In the genomic region with DNA sequence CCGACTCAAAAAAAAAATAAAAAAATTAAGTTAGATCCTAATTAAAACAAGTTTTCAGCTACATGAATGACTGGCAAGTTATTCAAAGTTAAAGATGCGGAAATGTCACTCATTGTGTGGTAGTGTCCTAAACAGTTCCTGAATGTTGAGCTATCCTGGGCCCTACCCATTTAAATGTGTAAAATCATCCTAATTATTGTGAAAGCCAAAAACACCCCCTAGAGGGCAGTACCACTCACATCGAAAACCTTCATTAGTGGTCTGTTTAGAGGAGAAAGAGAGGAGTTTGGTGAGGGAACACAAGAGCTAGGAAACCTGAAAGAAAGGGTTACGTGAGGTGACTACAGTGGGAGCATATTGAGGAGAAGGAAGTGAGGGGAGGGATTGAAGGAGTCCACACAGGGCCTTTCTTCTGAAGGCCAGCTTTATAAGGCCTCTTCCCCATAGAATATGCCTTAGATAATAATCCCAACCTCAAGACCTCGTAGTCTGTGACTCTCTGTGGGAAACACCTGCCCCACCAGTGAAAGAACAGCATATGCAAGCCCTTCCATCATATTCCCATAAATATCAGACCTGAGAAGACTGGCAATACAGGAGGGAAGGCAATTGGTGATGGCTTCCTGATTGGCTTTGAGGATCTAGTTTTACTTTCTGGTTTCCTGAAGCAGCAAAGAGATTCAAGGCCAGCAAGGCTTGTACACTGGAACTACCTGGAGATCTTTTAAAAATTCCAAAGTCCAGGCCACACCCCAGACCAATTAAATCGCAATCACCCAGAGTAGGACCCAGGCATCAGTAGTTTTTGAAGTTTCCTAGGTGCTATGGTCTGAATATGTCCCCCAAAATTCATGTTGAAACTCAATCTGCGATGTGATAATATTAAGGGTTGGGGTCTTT, we compare ENCODE assay signal across 8 cellular contexts. TPM values are rescaled to one million over a fixed set of nuclear protein-coding genes. Genes with fewer than 3 reads are reported as not detected.
DNase-seq lines count a peak whose midpoint lies in the region; ATAC-seq lines count a peak whose summit lies in the region.

No MANE protein-coding gene starts in this region.

- peaks cover 21% of the 10 kb centered on the region for H3K36me3 Mint-ChIP-seq in dendritic cell treated with granulocyte-macrophage colony-stimulating factor and Interleukin-4, amounts not matched to agents 40 ng/mL and 50 ng/mL, for 4 days (ENCODE audit: low read depth)

- peak; percentile 15 for DNase-seq in DMS79 (lab: John Stamatoyannopoulos, UW)
- peak; percentile 89 for DNase-seq in NAMALWA (ENCODE audit: low spot score)
- peak; percentile 42 for DNase-seq in SKM-1 treated with dmso at 0.1 percent for 144 hours (lab: John Stamatoyannopoulos, UW; ENCODE audit: unreplicated experiment)
- DNase-seq in mucosa of gallbladder (ENCODE audit: low spot score): peak; percentile 37
- DNase-seq in GM19238 (ENCODE audit: insufficient read length, low spot score): no peak

- no peak overlapping the region for H3K4me3 Mint-ChIP-seq in dendritic cell treated with granulocyte-macrophage colony-stimulating factor and Interleukin-4, amounts not matched to agents 40 ng/mL and 50 ng/mL, for 4 days

- intact Hi-C loops in dendritic cell treated with granulocyte-macrophage colony-stimulating factor and Interleukin-4, amounts not matched to agents 40 ng/mL and 50 ng/mL, for 4 days (cut with micrococcal nuclease): loop anchor here (10.0 kb wide), 1 partner anchor 71 kb away; a partner anchor contains a TSS

- no peaks in the 10 kb centered on the region for H3K9me3 Mint-ChIP-seq in dendritic cell treated with granulocyte-macrophage colony-stimulating factor and Interleukin-4, amounts not matched to agents 40 ng/mL and 50 ng/mL, for 4 days

- peak overlapping the region; percentile 57 for H3K27ac Mint-ChIP-seq in dendritic cell treated with granulocyte-macrophage colony-stimulating factor and Interleukin-4, amounts not matched to agents 40 ng/mL and 50 ng/mL, for 4 days

- peaks cover 44% of the 10 kb centered on the region for H3K4me1 Mint-ChIP-seq in dendritic cell treated with granulocyte-macrophage colony-stimulating factor and Interleukin-4, amounts not matched to agents 40 ng/mL and 50 ng/mL, for 4 days (ENCODE audit: low read depth)

- no peaks in the 10 kb centered on the region for H3K27me3 Mint-ChIP-seq in dendritic cell treated with granulocyte-macrophage colony-stimulating factor and Interleukin-4, amounts not matched to agents 40 ng/mL and 50 ng/mL, for 4 days

- ATAC-seq in GM21381 (IDR thresholded peaks at IDR 0.05; ENCODE audit: unreplicated experiment) (peak; percentile 36), HG03045 (IDR thresholded peaks at IDR 0.05; ENCODE audit: unreplicated experiment) (no peak)

RNA-seq across cellular contexts. Expression of a gene that starts 2.7 kb away (rescaled TPM):
- 107 TPM for total RNA-seq in mucosa of gallbladder

RNA-seq across cellular contexts. Expression of a gene that starts 20.0 kb away (rescaled TPM):
- total RNA-seq in mucosa of gallbladder: 0.92 TPM

RNA-seq across cellular contexts. Expression of a gene that starts 38.6 kb away (rescaled TPM):
- total RNA-seq in mucosa of gallbladder: 35.4 TPM

RNA-seq across cellular contexts. Expression of a gene that starts 39.1 kb away (rescaled TPM):
- total RNA-seq in mucosa of gallbladder: 129 TPM

RNA-seq across cellular contexts. Expression of a gene that starts 45.3 kb away (rescaled TPM):
- 44.3 TPM for total RNA-seq in mucosa of gallbladder
